1 cellular context compared by ENCODE assay signal in genomic region chr12:68896881-68897540, GRCh38.
TF ChIP-seq lines count a peak whose summit lies in the region.

No MANE protein-coding gene starts in this region.

TF ChIP-seq in HepG2, 621 proteins besides CTCF, POLR2A, EP300 and RAD21 (continued from another document):
- TF ChIP-seq NPAS2 (CRISPR knock-in tag; IDR thresholded peaks at IDR 0.05; ENCODE audit: borderline replicate concordance) (no peak), POGK (CRISPR knock-in tag; conservative IDR thresholded peaks at IDR 0.05) (no peak), ZSCAN20 (CRISPR knock-in tag; IDR thresholded peaks at IDR 0.05; ENCODE audit: borderline replicate concordance) (no peak), ATRX (CRISPR knock-in tag; IDR thresholded peaks at IDR 0.05; ENCODE audit: borderline replicate concordance) (no peak)
